In the genomic region with DNA sequence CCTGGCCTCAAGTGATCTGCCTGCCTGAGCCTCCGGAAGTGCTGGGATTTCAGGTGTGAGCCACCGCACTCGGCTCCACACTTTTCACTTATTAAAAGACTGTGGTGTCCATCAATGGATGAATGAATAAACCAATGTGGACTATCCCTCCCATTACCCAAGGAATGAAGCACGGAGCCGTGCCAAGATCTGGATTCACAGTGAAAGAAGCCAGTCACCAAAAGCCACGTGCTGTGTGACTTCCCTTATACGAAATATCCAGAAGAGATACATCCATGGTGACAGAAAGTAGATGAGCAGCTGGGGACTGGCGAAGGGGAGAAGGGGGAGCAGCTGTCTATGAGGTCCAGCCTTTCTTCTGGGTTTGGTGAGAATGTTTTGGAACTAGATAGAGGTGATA, we compare ENCODE assay signal across 29 cellular contexts. TPM values are rescaled to one million over a fixed set of nuclear protein-coding genes. Genes with fewer than 3 reads are reported as not detected.
DNase-seq lines count a peak whose midpoint lies in the region; ATAC-seq and TF ChIP-seq lines count a peak whose summit lies in the region.
"Had no signal": no experiment of that assay in that cellular context is flagged by ENCODE, and none has a peak within 500 bp of the region (broad histone marks: within the 10 kb centered on the region; RNA-seq: fewer than 3 reads in every experiment).

No MANE protein-coding gene starts in this region.

- H3K4me3 ChIP-seq in esophagus muscularis mucosa: no peak overlapping the region
- H3K4me3 ChIP-seq: MG63, PC-9, SJCRH30 had no signal

- peak; percentile 12 for DNase-seq in natural killer cell treated with Interleukin-12 subunit alpha and Interleukin-12 subunit beta and Interleukin-15 and Interleukin-18, amount 100 ng/mL, for 72 hours (ENCODE audit: low spot score)
- DNase-seq in natural killer cell: no peak
- DNase-seq in head of caudate nucleus: peak in 25 of 42 donors; percentile 28 to 90 (median 65)
- DNase-seq in pons (ENCODE audit: low spot score): peak; percentile 77
- DNase-seq in cerebellar nuclear complex (lab: John Stamatoyannopoulos, UW): no peak
- DNase-seq in esophagus muscularis mucosa (ENCODE audit: extremely low spot score): no peak
- DNase-seq: BE2C; Calu3; CD8-positive, alpha-beta memory T cell; DMS79 treated with DMSO at 0.1 percent for 48 hours; GF-D8; GOT3; HCEC 1CT; KG1; MG63; NCI-H1048; NCI-H1436; NCI-H1930; NCI-H2107; NCI-H446; NCI-H524 treated with DMSO at 0.1 percent for 48 hours; PC-9; SJCRH30 had no signal

- H3K36me3 Mint-ChIP-seq in natural killer cell treated with Interleukin-12 subunit alpha and Interleukin-12 subunit beta and Interleukin-15 and Interleukin-18, amount 100 ng/mL, for 72 hours: no peaks in the 10 kb centered on the region
- no peaks in the 10 kb centered on the region for H3K36me3 Mint-ChIP-seq in natural killer cell
- H3K36me3 Mint-ChIP-seq: CD14-positive monocyte; CD8-positive, alpha-beta memory T cell had no signal

- peaks cover 2 to 8% of the 10 kb centered on the region in 2 donors for H3K4me1 Mint-ChIP-seq in natural killer cell treated with Interleukin-12 subunit alpha and Interleukin-12 subunit beta and Interleukin-15 and Interleukin-18, amount 100 ng/mL, for 72 hours (ENCODE audit: low read depth in 2 of 2)
- H3K4me1 Mint-ChIP-seq in natural killer cell: peaks cover 7 to 12% of the 10 kb centered on the region in 2 donors

- no peak for ATAC-seq in natural killer cell treated with Interleukin-12 subunit alpha and Interleukin-12 subunit beta and Interleukin-15 and Interleukin-18, amount 100 ng/mL, for 72 hours
- ATAC-seq in natural killer cell (no peak), HG03097 (IDR thresholded peaks at IDR 0.05; ENCODE audit: low FRiP score, unreplicated experiment) (no peak)
- ATAC-seq: Right ventricle myocardium inferior had no signal

- peaks cover 0 to 30% (median 0%) of the 10 kb centered on the region in 4 donors for H3K27me3 ChIP-seq in esophagus muscularis mucosa
- H3K27me3 ChIP-seq: BE2C had no signal

- TF ChIP-seq POLR2A in esophagus muscularis mucosa (IDR thresholded peaks at IDR 0.05; ENCODE audit: low read depth): no peak

- peaks cover 15 to 23% of the 10 kb centered on the region in 2 donors for H3K27me3 Mint-ChIP-seq in natural killer cell treated with Interleukin-12 subunit alpha and Interleukin-12 subunit beta and Interleukin-15 and Interleukin-18, amount 100 ng/mL, for 72 hours
- peaks cover 27 to 35% of the 10 kb centered on the region in 2 donors for H3K27me3 Mint-ChIP-seq in natural killer cell (ENCODE audit: low read depth in 2 of 2)

- intact Hi-C loops in natural killer cell (cut with micrococcal nuclease): no loop called here
- intact Hi-C loops in head of caudate nucleus (cut with DNase I): no loop called here
- intact Hi-C loops in esophagus muscularis mucosa (cut with DNase I): loop anchor here (5.0 kb wide), 1 partner anchor 59 kb away; a partner anchor contains a TSS

- WGBS in esophagus muscularis mucosa: 80% methylated on average over 8 of the region's 8 CpGs

- no peak for TF ChIP-seq CTCF in natural killer cell (IDR thresholded peaks at IDR 0.05)
- TF ChIP-seq CTCF in esophagus muscularis mucosa (IDR thresholded peaks at IDR 0.05): no peak

- peaks cover 9 to 21% (median 14%) of the 10 kb centered on the region in 4 donors for H3K4me1 ChIP-seq in esophagus muscularis mucosa
- H3K4me1 ChIP-seq: SJCRH30 had no signal

- no peaks in the 10 kb centered on the region for H3K9me3 ChIP-seq in esophagus muscularis mucosa
- H3K9me3 ChIP-seq: BE2C, MG63, SJCRH30 had no signal

- no peaks in the 10 kb centered on the region for H3K9me3 Mint-ChIP-seq in natural killer cell treated with Interleukin-12 subunit alpha and Interleukin-12 subunit beta and Interleukin-15 and Interleukin-18, amount 100 ng/mL, for 72 hours
- no peaks in the 10 kb centered on the region for H3K9me3 Mint-ChIP-seq in natural killer cell
- H3K9me3 Mint-ChIP-seq: CD8-positive, alpha-beta memory T cell had no signal

- H3K27ac ChIP-seq in temporal lobe (ENCODE audit: low read depth, low read length) (peak overlapping the region; percentile 45), esophagus muscularis mucosa (replicated peaks in 1 of 4) (no peak overlapping the region)
- H3K27ac ChIP-seq: 22Rv1, PC-9, SJCRH30 had no signal

- no peaks in the 10 kb centered on the region for H3K36me3 ChIP-seq in esophagus muscularis mucosa
- H3K36me3 ChIP-seq: BE2C, MG63, SJCRH30 had no signal

- H3K4me3 Mint-ChIP-seq in natural killer cell treated with Interleukin-12 subunit alpha and Interleukin-12 subunit beta and Interleukin-15 and Interleukin-18, amount 100 ng/mL, for 72 hours: no peak overlapping the region
- H3K4me3 Mint-ChIP-seq in natural killer cell: no peak overlapping the region
- H3K4me3 Mint-ChIP-seq: CD8-positive, alpha-beta memory T cell had no signal

- no peak for TF ChIP-seq EP300 in esophagus muscularis mucosa (IDR thresholded peaks at IDR 0.05)

- H3K27ac Mint-ChIP-seq in natural killer cell treated with Interleukin-12 subunit alpha and Interleukin-12 subunit beta and Interleukin-15 and Interleukin-18, amount 100 ng/mL, for 72 hours: no peak overlapping the region
- H3K27ac Mint-ChIP-seq in natural killer cell: no peak overlapping the region
- H3K27ac Mint-ChIP-seq: CD14-positive monocyte; CD8-positive, alpha-beta memory T cell had no signal

RNA-seq across cellular contexts. Expression of a gene that starts 48.2 kb away (rescaled TPM):
- not detected for total RNA-seq in natural killer cell treated with Interleukin-12 subunit alpha and Interleukin-12 subunit beta and Interleukin-15 and Interleukin-18, amount 100 ng/mL, for 72 hours
- total RNA-seq in natural killer cell: not detected
- total RNA-seq in temporal lobe: 2.5 TPM
- not detected for total RNA-seq in esophagus muscularis mucosa
- total RNA-seq: Calu3; CD8-positive, alpha-beta memory T cell; PC-9; Right ventricle myocardium inferior; RPMI7951; SJCRH30 had no signal

RNA-seq across cellular contexts. Expression of a gene that starts 56.5 kb away (rescaled TPM):
- total RNA-seq in natural killer cell treated with Interleukin-12 subunit alpha and Interleukin-12 subunit beta and Interleukin-15 and Interleukin-18, amount 100 ng/mL, for 72 hours: under 1 TPM; 0.14 to 0.17 TPM
- total RNA-seq in natural killer cell (1 to 10 TPM in 1 of 3 donors, under 1 TPM in 2; 0.14 to 1.3 (median 0.58) TPM), temporal lobe (154 TPM), esophagus muscularis mucosa (10 to 100 TPM in 1 of 4 donors, 1 to 10 TPM in 3; 4.2 to 11.1 (median 7.3) TPM)

Comparison
In these comparisons a context has a peak if more than half of its experiments do, and no peak if none do; other contexts are left out.
1. DNase-seq: peak in natural killer cell treated with Interleukin-12 subunit alpha and Interleukin-12 subunit beta and Interleukin-15 and Interleukin-18, amount 100 ng/mL, for 72 hours (single experiment), head of caudate nucleus (25 of 42) and pons (single experiment); none in natural killer cell (single experiment), cerebellar nuclear complex (0 of 2) and esophagus muscularis mucosa (single experiment).
2. RNA of a gene that starts 56.5 kb away (total RNA-seq): 154 TPM in temporal lobe (single experiment); 4.2 to 11.1 TPM in esophagus muscularis mucosa, 0.14 to 1.3 TPM in natural killer cell and 0.14 to 0.17 TPM in natural killer cell treated with Interleukin-12 subunit alpha and Interleukin-12 subunit beta and Interleukin-15 and Interleukin-18, amount 100 ng/mL, for 72 hours; every median in the first group is over 10 times any median in the second.